In the genomic region with DNA sequence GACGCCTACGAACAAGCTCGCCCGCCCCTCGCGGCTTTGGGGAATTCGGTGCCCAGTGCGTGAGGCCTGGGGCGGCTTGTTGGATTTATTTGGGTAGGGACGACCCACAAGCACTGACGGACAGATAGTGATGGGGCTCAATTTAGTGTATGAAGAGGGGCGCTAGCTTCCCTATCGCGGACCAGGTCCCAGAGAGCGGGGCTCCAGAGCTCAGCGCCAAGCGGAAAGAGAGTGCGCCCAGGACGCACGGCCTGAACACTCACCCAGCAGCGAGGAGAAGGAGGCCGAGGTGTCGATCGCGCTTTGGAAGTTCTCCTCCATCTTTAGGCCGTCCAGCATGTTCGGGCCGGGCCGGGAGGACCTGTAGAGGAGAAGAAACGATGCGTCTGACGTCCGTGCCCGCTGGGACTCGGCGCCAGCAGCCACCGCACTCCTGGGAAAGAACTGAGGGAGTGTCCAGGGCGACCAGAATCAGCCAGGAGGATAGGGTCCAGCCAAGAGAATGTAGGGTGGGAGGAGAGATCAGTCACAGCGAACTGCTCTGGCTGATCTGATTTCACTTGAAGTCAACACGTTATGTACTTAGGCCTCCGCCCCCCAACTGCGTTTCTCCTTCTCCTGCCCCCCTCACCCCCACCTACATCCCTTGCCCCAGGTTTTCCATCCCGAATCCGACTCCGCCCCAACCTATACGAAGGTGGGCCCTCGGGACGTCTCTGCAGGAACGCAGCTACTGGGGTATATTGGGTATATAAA, we compare ENCODE assay signal across 13 cellular contexts. TPM values are rescaled to one million over a fixed set of nuclear protein-coding genes. Genes with fewer than 3 reads are reported as not detected.
DNase-seq lines count a peak whose midpoint lies in the region; ATAC-seq, FAIRE-seq and TF ChIP-seq lines count a peak whose summit lies in the region.
"Had no signal": no experiment of that assay in that cellular context is flagged by ENCODE, and none has a peak within 500 bp of the region (broad histone marks: within the 10 kb centered on the region; RNA-seq: fewer than 3 reads in every experiment).

No MANE protein-coding gene starts in this region.

- H3K4me1 ChIP-seq in gastrocnemius medialis = peaks cover 0 to 14% of the 10 kb centered on the region in 2 donors

- H3K27me3 ChIP-seq in H7 (ENCODE audit: control insufficient read depth, insufficient read depth, low read length) (peaks cover 91% of the 10 kb centered on the region), gastrocnemius medialis (peaks cover 50 to 64% (median 55%) of the 10 kb centered on the region in 3 donors)

- peak overlapping the region; percentile 47 for H3K4me3 ChIP-seq in H7 (ENCODE audit: insufficient read depth, low read depth, low read length)
- H3K4me3 ChIP-seq in iPS-18c (ENCODE audit: insufficient read depth, low read depth, low read length) = peak overlapping the region; percentile 65
- peak overlapping the region; percentile 52 to 62 (median 56) for H3K4me3 ChIP-seq in gastrocnemius medialis

- intact Hi-C loops in gastrocnemius medialis (cut with DNase I; ENCODE audit: low total_unique reads) = no loop called here

- H3K36me3 ChIP-seq in H7 (replicated peaks; ENCODE audit: control insufficient read depth, insufficient read depth, low read length) = no peaks in the 10 kb centered on the region
- no peaks in the 10 kb centered on the region for H3K36me3 ChIP-seq in gastrocnemius medialis

- peak overlapping the region; percentile 61; the same call in 1 of the 2 replicates for H3K27ac ChIP-seq in VCaP
- H3K27ac ChIP-seq in gastrocnemius medialis = no peak overlapping the region

- in situ Hi-C loops in gastrocnemius medialis (cut with MboI; ENCODE audit: low sequenced_read_pairs in 4 of 4) = no loop called here

- TF ChIP-seq POLR2A in gastrocnemius medialis (IDR thresholded peaks at IDR 0.05) = no peak

- TF ChIP-seq CTCF in VCaP (conservative IDR thresholded peaks at IDR 0.05) (no peak), gastrocnemius medialis (IDR thresholded peaks at IDR 0.05 in 4 of 5, conservative IDR thresholded peaks at IDR 0.05 in 1 of 5) (no peak), D721Med (IDR thresholded peaks at IDR 0.05; ENCODE audit: insufficient read depth, missing control alignments) (no peak)

- DNase-seq in H7 (peak; percentile 75), gastrocnemius medialis (no peak), D721Med (ENCODE audit: insufficient read length, low spot score) (no peak), HT-29 (ENCODE audit: low spot score) (no peak), amniotic stem cell (lab: John Stamatoyannopoulos, UW) (no peak)
- DNase-seq: COR-L47; NCI-H1417; nucleus accumbens; stimulated activated CD4-positive, alpha-beta T cell treated with anti-CD3 and anti-CD28 coated beads, Interleukin-1b, Interleukin-23, amount 100 ng/mL, for 48 hours; stimulated activated naive CD4-positive, alpha-beta T cell treated with Interleukin-2 at 50 U/mL for 16 hours had no signal

- no peak for ATAC-seq in gastrocnemius medialis
- ATAC-seq in GM21381 (IDR thresholded peaks at IDR 0.05; ENCODE audit: unreplicated experiment) = no peak

- FAIRE-seq in D721Med (lab: Jason Lieb, UNC) = no peak

- H3K9me3 ChIP-seq in iPS-18c (ENCODE audit: control insufficient read depth, insufficient read depth, low read length) (peaks cover 2% of the 10 kb centered on the region), gastrocnemius medialis (no peaks in the 10 kb centered on the region)

RNA-seq across cellular contexts. Expression of a gene that starts 1.1 kb away (rescaled TPM):
- total RNA-seq in H7 (2014; rRNA removed; shearing (Covaris generic)) = 0.59 and 1.5 TPM in 2 replicates
- total RNA-seq in gastrocnemius medialis = under 1 TPM in 1 of 4 donors, not detected in 3; 0.20 TPM
- total RNA-seq in HT-29 (2014; rRNA removed; shearing (Covaris generic)) = not detected in 2 replicates
